In the genomic region with DNA sequence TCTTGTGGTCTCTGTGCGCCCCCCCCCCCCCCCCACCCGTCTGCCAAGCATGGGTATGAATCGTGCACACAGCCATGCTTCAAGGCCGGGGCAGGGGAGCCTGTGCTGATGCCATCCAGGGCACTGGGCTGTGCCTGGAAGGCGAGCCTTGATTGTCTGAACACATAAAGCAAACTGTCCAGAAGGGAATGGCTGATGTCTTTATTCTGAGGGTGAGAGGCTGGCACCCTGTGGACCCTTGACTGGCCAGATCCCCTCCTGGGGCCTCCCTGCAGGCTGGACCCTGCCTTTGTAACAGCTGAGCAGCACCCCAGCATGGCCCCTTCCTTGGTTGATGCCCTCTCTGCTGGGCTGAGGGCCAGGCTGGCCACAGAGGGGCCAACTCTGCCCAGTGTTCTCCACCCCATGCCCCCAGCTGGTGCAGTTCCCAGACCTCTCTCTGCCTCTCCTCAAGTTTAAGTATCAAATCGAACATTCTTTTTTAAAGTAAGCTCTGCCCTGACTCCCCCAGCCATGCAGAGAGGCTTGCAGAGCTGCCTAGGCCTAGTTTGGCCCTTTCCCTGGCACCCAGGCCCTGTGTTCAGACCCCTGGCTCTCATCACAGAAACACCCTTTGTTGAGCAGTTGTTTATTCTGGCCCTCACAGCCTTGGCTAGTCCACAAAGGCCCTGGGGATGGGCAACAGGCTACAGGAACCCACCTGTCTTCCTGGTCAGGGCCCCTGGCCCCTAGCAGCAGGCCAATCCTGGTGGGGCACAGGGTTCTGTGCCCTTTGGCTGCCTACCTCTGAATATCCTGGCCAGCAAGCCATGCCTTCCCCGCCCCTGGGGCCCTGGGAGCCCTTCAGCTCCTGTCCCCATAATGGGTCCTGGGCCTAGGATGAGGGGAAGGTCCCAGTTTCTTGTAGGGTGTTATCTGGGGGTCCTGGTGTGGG, we compare ENCODE assay signal across 11 cellular contexts. TPM values are rescaled to one million over a fixed set of nuclear protein-coding genes. Genes with fewer than 3 reads are reported as not detected.
DNase-seq lines count a peak whose midpoint lies in the region; ATAC-seq and TF ChIP-seq lines count a peak whose summit lies in the region.
"Had no signal": no experiment of that assay in that cellular context is flagged by ENCODE, and none has a peak within 500 bp of the region (broad histone marks: within the 10 kb centered on the region; RNA-seq: fewer than 3 reads in every experiment).

No MANE protein-coding gene starts in this region.

- no peaks in the 10 kb centered on the region for H3K9me3 ChIP-seq in HCT116 (ENCODE audit: control insufficient read depth in 1 of 2, insufficient read depth in 1 of 2, low read depth in 1 of 2, low read length in 2 of 2)

- H3K4me3 ChIP-seq in HCT116 (replicated peaks in 1 of 2; ENCODE audit: low read depth in 1 of 2, low read length in 2 of 2) (no peak overlapping the region), lower leg skin (ENCODE audit: low read depth, poor library complexity, severe bottlenecking) (no peak overlapping the region)

- H3K27ac Mint-ChIP-seq in CD14-positive monocyte (peak overlapping the region in 4 of 7 donors; percentile 66 to 79 (median 71)), mesothelial cell of epicardium (peak overlapping the region; percentile 56)
- peak overlapping the region; percentile 92 for H3K27ac Mint-ChIP-seq in activated naive CD8-positive, alpha-beta T cell

- no peak for TF ChIP-seq RAD21 in HCT116 (IDR thresholded peaks at IDR 0.05; ENCODE audit: low read depth)

- POLR2A ChIA-PET in HCT116 (lab: Charles Lee) = no interaction called here

- BruUV-seq in HCT116 (replicated peaks; lab: Mats Ljungman, UMichigan) = no TSS peak

- 0 out of 2 replicates have a peak overlapping the region, but pooled peaks have one; percentile 4 for H3K9ac ChIP-seq in HCT116 (ENCODE audit: low read length)

- H3K9me3 Mint-ChIP-seq in CD14-positive monocyte = no peaks in the 10 kb centered on the region
- H3K9me3 Mint-ChIP-seq in activated naive CD8-positive, alpha-beta T cell (ENCODE audit: low read depth) = no peaks in the 10 kb centered on the region
- H3K9me3 Mint-ChIP-seq in mesothelial cell of epicardium = no peaks in the 10 kb centered on the region

- peak overlapping the region; percentile 34 for H3K27ac ChIP-seq in HCT116 (ENCODE audit: low read depth, low read length)

- peaks cover 17 to 57% of the 10 kb centered on the region in 2 experiments; a peak in 3 of 4 replicates for H3K36me3 ChIP-seq in HCT116 (ENCODE audit: control insufficient read depth in 1 of 2, insufficient read depth in 2 of 2, low read length in 2 of 2)

- H3K79me2 ChIP-seq in HCT116 (ENCODE audit: insufficient read depth, low read length) = peaks cover 32% of the 10 kb centered on the region

- H3K4me3 Mint-ChIP-seq in CD14-positive monocyte = no peak overlapping the region
- H3K4me3 Mint-ChIP-seq in activated naive CD8-positive, alpha-beta T cell = peak overlapping the region; percentile 62
- no peak overlapping the region for H3K4me3 Mint-ChIP-seq in mesothelial cell of epicardium

- H3K27me3 Mint-ChIP-seq in CD14-positive monocyte (ENCODE audit: low read depth in 3 of 3) (peaks cover 0 to 2% (median 1%) of the 10 kb centered on the region in 3 donors), mesothelial cell of epicardium (ENCODE audit: low read depth) (no peaks in the 10 kb centered on the region)
- H3K27me3 Mint-ChIP-seq in activated naive CD8-positive, alpha-beta T cell = no peaks in the 10 kb centered on the region

- TF ChIP-seq POLR2A in HCT116 (IDR thresholded peaks at IDR 0.05; ENCODE audit: borderline replicate concordance, extremely low read depth, insufficient read depth, insufficient read length) = no peak
- no peak for TF ChIP-seq POLR2A in lower leg skin (IDR thresholded peaks at IDR 0.05)

- TF ChIP-seq CTCF in CD14-positive monocyte (IDR thresholded peaks at IDR 0.05) (no peak), HCT116 (IDR thresholded peaks at IDR 0.05 in 2 of 3, conservative IDR thresholded peaks at IDR 0.05 in 1 of 3; ENCODE audit: borderline replicate concordance in 1 of 3, insufficient read depth in 1 of 3, low read depth in 2 of 3, low read length in 2 of 3) (no peak), mesothelial cell of epicardium (IDR thresholded peaks at IDR 0.05; ENCODE audit: unreplicated experiment) (no peak), lower leg skin (IDR thresholded peaks at IDR 0.05) (no peak)

- ATAC-seq in HCT116 = peak; percentile 12; the same call in 1 of the 2 replicates
- ATAC-seq in HG03342 (IDR thresholded peaks at IDR 0.05; ENCODE audit: unreplicated experiment) = no peak

- RAD21 ChIA-PET in HCT116 (lab: Charles Lee; ENCODE audit: low non-redundant PET in 1 of 2, low total read pairs in 2 of 2, uncharacterized antibody in 2 of 2, unreplicated experiment in 2 of 2) = no interaction called here

- peaks cover 8 to 14% of the 10 kb centered on the region in 2 experiments for H3K4me1 ChIP-seq in HCT116 (ENCODE audit: control insufficient read depth in 1 of 2, insufficient read depth in 2 of 2, low read length in 2 of 2)

- no peaks in the 10 kb centered on the region for H3K9me2 ChIP-seq in HCT116 (ENCODE audit: insufficient read depth)

- no peak overlapping the region for H3K4me2 ChIP-seq in HCT116 (ENCODE audit: low read length)

- DNase-seq in CD14-positive monocyte (ENCODE audit: low spot score) (no peak), HCT116 (ENCODE audit: low read depth, low spot score) (no peak), mesothelial cell of epicardium (ENCODE audit: low spot score in 2 of 2, unreplicated experiment in 2 of 2) (no peak), GOT3 (lab: John Stamatoyannopoulos, UW) (no peak), lower leg skin (ENCODE audit: low spot score in 2 of 2) (no peak), NCI-H1105 (lab: John Stamatoyannopoulos, UW) (no peak)
- DNase-seq: NCI-H446 treated with DMSO at 0.1 percent for 48 hours, small intestine had no signal

- H2AFZ ChIP-seq in HCT116 (ENCODE audit: low read depth, low read length, poor library complexity, severe bottlenecking) = no peak overlapping the region

- 76 to 84% methylated on average over 7 of the region's 7 CpGs for WGBS in lower leg skin, 2 donors

- CTCF ChIA-PET in HCT116 (lab: Charles Lee) = no interaction called here

- intact Hi-C loops in CD14-positive monocyte (cut with micrococcal nuclease) = loop anchor here in 1 of 2 donors (10.0 kb wide), 2 partner anchors 87 to 257 kb away; a partner anchor contains a TSS
- intact Hi-C loops in HCT116 (cut with micrococcal nuclease) = loop anchor here (10.0 kb wide), 1 partner anchor 147 kb away; no protein-coding TSS in a partner anchor
- intact Hi-C loops in lower leg skin (cut with DNase I; ENCODE audit: low total_unique reads) = no loop called here

- H4K20me1 ChIP-seq in HCT116 (ENCODE audit: insufficient read depth) = no peaks in the 10 kb centered on the region

- H3K4me1 Mint-ChIP-seq in CD14-positive monocyte (peaks cover 7% of the 10 kb centered on the region), mesothelial cell of epicardium (peaks cover 4% of the 10 kb centered on the region)
- H3K4me1 Mint-ChIP-seq in activated naive CD8-positive, alpha-beta T cell (ENCODE audit: low read depth) = peaks cover 24% of the 10 kb centered on the region

- H3K36me3 Mint-ChIP-seq in CD14-positive monocyte (peaks cover 43 to 77% of the 10 kb centered on the region in 2 donors), mesothelial cell of epicardium (peaks cover 19% of the 10 kb centered on the region)
- peaks cover 3% of the 10 kb centered on the region for H3K36me3 Mint-ChIP-seq in activated naive CD8-positive, alpha-beta T cell

- no peaks in the 10 kb centered on the region for H3K27me3 ChIP-seq in HCT116 (ENCODE audit: insufficient read depth, low read length)

TF ChIP-seq in HCT116, 20 proteins besides CTCF, POLR2A, EP300 and RAD21 (continues in another document):
- TF ChIP-seq EGR1 (IDR thresholded peaks at IDR 0.05; ENCODE audit: low read depth) (no peak), POLR2AphosphoS5 (IDR thresholded peaks at IDR 0.05; ENCODE audit: low read depth, low read length) (peak; percentile 12; the same call in 1 of the 2 replicates), SIN3A (IDR thresholded peaks at IDR 0.05; ENCODE audit: low read depth) (peak; percentile 24; the same call in 1 of the 2 replicates), ELF1 (IDR thresholded peaks at IDR 0.05; ENCODE audit: borderline replicate concordance, low read depth) (no peak), YY1 (IDR thresholded peaks at IDR 0.05; ENCODE audit: extremely low read depth, insufficient replicate concordance, low read depth, low read length) (no peak)
- TF ChIP-seq, protein P1, sequence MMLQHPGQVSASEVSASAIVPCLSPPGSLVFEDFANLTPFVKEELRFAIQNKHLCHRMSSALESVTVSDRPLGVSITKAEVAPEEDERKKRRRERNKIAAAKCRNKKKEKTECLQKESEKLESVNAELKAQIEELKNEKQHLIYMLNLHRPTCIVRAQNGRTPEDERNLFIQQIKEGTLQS (IDR thresholded peaks at IDR 0.05) = no peak

RNA-seq across cellular contexts. Expression of a gene that starts 3.9 kb away (rescaled TPM):
- 10 to 100 TPM; 45.0 to 47.4 TPM for polyA plus RNA-seq in CD14-positive monocyte
- total RNA-seq in HCT116 (2021; ENCODE audit: unreplicated experiment) (351 TPM), mesothelial cell of epicardium (154 to 155 TPM (median 154 TPM) in 3 replicates), lower leg skin (100 to 1,000 TPM; 104 to 159 (median 119) TPM)
- polyA plus RNA-seq in HCT116 (2012) = 240 and 283 TPM in 2 replicates

RNA-seq across cellular contexts. Expression of a gene that starts 5.1 kb away (rescaled TPM):
- polyA plus RNA-seq in CD14-positive monocyte = 10 to 100 TPM; 20.1 to 23.5 TPM
- total RNA-seq in HCT116 (2021; ENCODE audit: unreplicated experiment) = 67.3 TPM
- 43.8 and 47.9 TPM in 2 replicates for polyA plus RNA-seq in HCT116 (2012)
- 68.7 to 78.1 TPM (median 76.0 TPM) in 3 replicates for total RNA-seq in mesothelial cell of epicardium
- total RNA-seq in lower leg skin = 10 to 100 TPM; 41.6 to 97.5 (median 52.8) TPM

RNA-seq across cellular contexts. Expression of a gene that starts 19.6 kb away (rescaled TPM):
- 1 to 10 TPM in 1 of 2 donors, under 1 TPM in 1; 0.73 to 1.1 TPM for polyA plus RNA-seq in CD14-positive monocyte
- 89.3 TPM for total RNA-seq in HCT116 (2021; ENCODE audit: unreplicated experiment)
- 46.9 and 49.5 TPM in 2 replicates for polyA plus RNA-seq in HCT116 (2012)
- total RNA-seq in mesothelial cell of epicardium = 82.4 to 86.2 TPM (median 82.4 TPM) in 3 replicates
- total RNA-seq in lower leg skin = 10 to 100 TPM; 17.8 to 30.0 (median 26.1) TPM

RNA-seq across cellular contexts. Expression of a gene that starts 31.9 kb away (rescaled TPM):
- 1 to 10 TPM; 1.2 to 1.4 TPM for polyA plus RNA-seq in CD14-positive monocyte
- total RNA-seq in HCT116 (2021; ENCODE audit: unreplicated experiment) (43.8 TPM), mesothelial cell of epicardium (69.4 to 72.3 TPM (median 71.5 TPM) in 3 replicates), lower leg skin (10 to 100 TPM; 14.8 to 28.2 (median 21.8) TPM)
- polyA plus RNA-seq in HCT116 (2012) = 24.2 and 25.3 TPM in 2 replicates

RNA-seq across cellular contexts. Expression of a gene that starts 38.9 kb away (rescaled TPM):
- polyA plus RNA-seq in CD14-positive monocyte = not detected
- total RNA-seq in HCT116 (2021; ENCODE audit: unreplicated experiment) (not detected), mesothelial cell of epicardium (not detected in 3 replicates), lower leg skin (1 to 10 TPM in 2 of 4 donors, under 1 TPM in 1, not detected in 1; 0.16 to 2.1 (median 1.7) TPM)
- 0.24 and 0.26 TPM in 2 replicates for polyA plus RNA-seq in HCT116 (2012)
- total RNA-seq: SK-MEL-5 had no signal
